Comparison of ENCODE assay signal across 13 cellular contexts in the genomic region with DNA sequence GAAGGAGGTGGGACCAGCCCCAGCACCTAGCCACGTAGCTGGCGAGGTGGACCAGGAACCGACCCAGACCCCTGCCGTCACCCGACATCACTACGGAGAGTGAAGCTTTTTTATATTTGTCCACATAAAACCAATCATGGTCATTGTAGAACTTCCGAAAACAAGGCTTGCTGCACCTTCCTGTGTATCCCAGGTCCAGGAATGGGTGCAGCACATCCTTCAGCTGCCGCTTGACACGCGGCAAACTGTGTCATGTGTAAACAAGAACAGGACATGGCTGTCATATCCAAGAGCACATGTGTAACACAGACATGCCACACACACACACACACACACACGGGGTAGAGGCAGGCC. TPM values are rescaled to one million over a fixed set of nuclear protein-coding genes. Genes with fewer than 3 reads are reported as not detected.
A peak's percentile ranks its signal among the peaks of the same experiment; 100 is the strongest.
DNase-seq lines count a peak whose midpoint lies in the region; ATAC-seq and TF ChIP-seq lines count a peak whose summit lies in the region.
"Had no signal": no experiment of that assay in that cellular context is flagged by ENCODE, and none has a peak within 500 bp of the region (broad histone marks: within the 10 kb centered on the region; RNA-seq: fewer than 3 reads in every experiment).

No MANE protein-coding gene starts in this region.

- peak overlapping the region; percentile 56 for H3K4me3 Mint-ChIP-seq in activated naive CD4-positive, alpha-beta T cell treated with anti-CD3 and anti-CD28 coated beads, Interleukin-2, amount 50 U/mL, for 24 hours
- peak overlapping the region; percentile 16 to 29 for H3K4me3 Mint-ChIP-seq in stimulated activated naive B cell treated with anti-CD40 and anti-IgM and Interleukin-4, amounts not matched to agents 10 μg/mL and 1 μg/mL and 100 μg/mL, for 72 hours
- no peak overlapping the region for H3K4me3 Mint-ChIP-seq in activated T-cell treated with anti-CD3 and anti-CD28 coated beads, Interleukin-2, amount 50 U/mL, for 72 hours

- no peak overlapping the region for H3K27ac ChIP-seq in RWPE1
- H3K27ac ChIP-seq: neutrophil, SK-N-MC, upper lobe of left lung had no signal

- H3K4me3 ChIP-seq in epithelial cell of esophagus (ENCODE audit: low read length), result no peak overlapping the region

- H3K9me3 Mint-ChIP-seq in activated naive CD4-positive, alpha-beta T cell treated with anti-CD3 and anti-CD28 coated beads, Interleukin-2, amount 50 U/mL, for 24 hours, result no peaks in the 10 kb centered on the region
- no peaks in the 10 kb centered on the region for H3K9me3 Mint-ChIP-seq in stimulated activated naive B cell treated with anti-CD40 and anti-IgM and Interleukin-4, amounts not matched to agents 10 μg/mL and 1 μg/mL and 100 μg/mL, for 72 hours
- no peaks in the 10 kb centered on the region for H3K9me3 Mint-ChIP-seq in activated T-cell treated with anti-CD3 and anti-CD28 coated beads, Interleukin-2, amount 50 U/mL, for 72 hours
- H3K9me3 Mint-ChIP-seq: activated T-helper 2 cell treated with anti-CD3 and anti-CD28 coated beads, Interferon-gamma antibody, Interleukin-2, Interleukin-4, amounts not matched to agents 10 μg/mL and 5 μg/mL and 100 μg/mL, durations not matched to agents 14 hours and 24 hours and 36 hours; central memory CD8-positive, alpha-beta T cell had no signal

- H3K4me1 Mint-ChIP-seq in activated naive CD4-positive, alpha-beta T cell treated with anti-CD3 and anti-CD28 coated beads, Interleukin-2, amount 50 U/mL, for 24 hours, result peaks cover 5% of the 10 kb centered on the region
- H3K4me1 Mint-ChIP-seq in stimulated activated naive B cell treated with anti-CD40 and anti-IgM and Interleukin-4, amounts not matched to agents 10 μg/mL and 1 μg/mL and 100 μg/mL, for 72 hours, result peaks cover 10 to 20% of the 10 kb centered on the region in 2 donors
- no peaks in the 10 kb centered on the region for H3K4me1 Mint-ChIP-seq in activated T-cell treated with anti-CD3 and anti-CD28 coated beads, Interleukin-2, amount 50 U/mL, for 72 hours (ENCODE audit: low read depth)
- H3K4me1 Mint-ChIP-seq: central memory CD8-positive, alpha-beta T cell had no signal

- CTCF ChIA-PET in RWPE1 (lab: Yijun Ruan, JAX), result interaction anchor here (0.6 to 1.4 kb wide), 8 partner anchors 10 to 112 kb away, joined by 3 to 7 read pairs (median 4); a partner anchor contains a TSS

- H3K27ac Mint-ChIP-seq in activated naive CD4-positive, alpha-beta T cell treated with anti-CD3 and anti-CD28 coated beads, Interleukin-2, amount 50 U/mL, for 24 hours, result no peak overlapping the region
- H3K27ac Mint-ChIP-seq in stimulated activated naive B cell treated with anti-CD40 and anti-IgM and Interleukin-4, amounts not matched to agents 10 μg/mL and 1 μg/mL and 100 μg/mL, for 72 hours, result no peak overlapping the region
- H3K27ac Mint-ChIP-seq in activated T-cell treated with anti-CD3 and anti-CD28 coated beads, Interleukin-2, amount 50 U/mL, for 72 hours, result no peak overlapping the region
- H3K27ac Mint-ChIP-seq: activated T-helper 2 cell treated with anti-CD3 and anti-CD28 coated beads, Interferon-gamma antibody, Interleukin-2, Interleukin-4, amounts not matched to agents 10 μg/mL and 5 μg/mL and 100 μg/mL, durations not matched to agents 14 hours and 24 hours and 36 hours had no signal

- no peak for ATAC-seq in stimulated activated naive B cell treated with anti-CD40 and anti-IgM and Interleukin-4, amounts not matched to agents 10 μg/mL and 1 μg/mL and 100 μg/mL, for 72 hours (replicated peaks)
- no peak for ATAC-seq in GM19023 (IDR thresholded peaks at IDR 0.05; ENCODE audit: unreplicated experiment)
- no peak for ATAC-seq in activated T-cell treated with anti-CD3 and anti-CD28 coated beads, Interleukin-2, amount 50 U/mL, for 72 hours (replicated peaks in 1 of 2)
- no peak for ATAC-seq in stimulated activated naive CD8-positive, alpha-beta T cell treated with anti-CD3 and anti-CD28 coated beads, Interleukin-15, Interleukin-2, amounts not matched to agents 100 U/mL and 50 U/mL, for 24 hours

- TF ChIP-seq CTCF in RWPE1 (conservative IDR thresholded peaks at IDR 0.05; ENCODE audit: low read depth), result peak; percentile 8
- no peak for TF ChIP-seq CTCF in epithelial cell of esophagus (IDR thresholded peaks at IDR 0.05; ENCODE audit: insufficient read depth, low read depth, low read length, missing control alignments)

- H3K27me3 Mint-ChIP-seq in activated naive CD4-positive, alpha-beta T cell treated with anti-CD3 and anti-CD28 coated beads, Interleukin-2, amount 50 U/mL, for 24 hours, result peaks cover 15% of the 10 kb centered on the region
- H3K27me3 Mint-ChIP-seq in stimulated activated naive B cell treated with anti-CD40 and anti-IgM and Interleukin-4, amounts not matched to agents 10 μg/mL and 1 μg/mL and 100 μg/mL, for 72 hours, result peaks cover 15 to 17% of the 10 kb centered on the region in 2 donors
- H3K27me3 Mint-ChIP-seq in activated T-cell treated with anti-CD3 and anti-CD28 coated beads, Interleukin-2, amount 50 U/mL, for 72 hours (ENCODE audit: low read depth), result peaks cover 22% of the 10 kb centered on the region

- H3K36me3 Mint-ChIP-seq in activated naive CD4-positive, alpha-beta T cell treated with anti-CD3 and anti-CD28 coated beads, Interleukin-2, amount 50 U/mL, for 24 hours, result no peaks in the 10 kb centered on the region
- H3K36me3 Mint-ChIP-seq in stimulated activated naive B cell treated with anti-CD40 and anti-IgM and Interleukin-4, amounts not matched to agents 10 μg/mL and 1 μg/mL and 100 μg/mL, for 72 hours, result peaks cover 14% of the 10 kb centered on the region in 2 donors
- peaks cover 0 to 5% of the 10 kb centered on the region in 2 donors for H3K36me3 Mint-ChIP-seq in activated T-cell treated with anti-CD3 and anti-CD28 coated beads, Interleukin-2, amount 50 U/mL, for 72 hours (ENCODE audit: insufficient read depth in 2 of 2)

- POLR2A ChIA-PET in RWPE1 (lab: Yijun Ruan, JAX; ENCODE audit: low non-redundant PET), result no interaction called here

- DNase-seq in activated naive CD4-positive, alpha-beta T cell treated with Interleukin-2 at 50 U/mL for 16 hours, result no peak
- DNase-seq in RWPE1 (ENCODE audit: low spot score) (no peak), epithelial cell of esophagus (ENCODE audit: low read depth) (peak; percentile 20)
- no peak for DNase-seq in stimulated activated naive B cell treated with anti-CD40 and anti-IgM and Interleukin-4, amounts not matched to agents 10 μg/mL and 1 μg/mL and 100 μg/mL, for 72 hours
- DNase-seq in activated T-cell treated with anti-CD3 and anti-CD28 coated beads, Interleukin-2, amount 50 U/mL, for 72 hours, result no peak
- DNase-seq in stimulated activated naive CD8-positive, alpha-beta T cell treated with anti-CD3 and anti-CD28 coated beads, Interleukin-15, Interleukin-2, amounts not matched to agents 100 U/mL and 50 U/mL, for 24 hours, result no peak

RNA-seq across cellular contexts. Expression of a gene that starts 1.4 kb away (rescaled TPM):
- total RNA-seq in activated T-cell treated with anti-CD3 and anti-CD28 coated beads, Interleukin-2, amount 50 U/mL, for 72 hours, result not detected
- total RNA-seq: upper lobe of left lung had no signal

RNA-seq across cellular contexts. Expression of a gene that starts 5.2 kb away (rescaled TPM):
- total RNA-seq in activated T-cell treated with anti-CD3 and anti-CD28 coated beads, Interleukin-2, amount 50 U/mL, for 72 hours, result 1 to 10 TPM in 1 of 2 donors, not detected in 1; 1.1 TPM
- total RNA-seq: activated T-helper 2 cell treated with anti-CD3 and anti-CD28 coated beads, Interferon-gamma antibody, Interleukin-2, Interleukin-4, amounts not matched to agents 10 μg/mL and 5 μg/mL and 100 μg/mL, durations not matched to agents 14 hours and 24 hours and 36 hours had no signal

RNA-seq across cellular contexts. Expression of a gene that starts 9.0 kb away (rescaled TPM):
- not detected for total RNA-seq in activated T-cell treated with anti-CD3 and anti-CD28 coated beads, Interleukin-2, amount 50 U/mL, for 72 hours

RNA-seq across cellular contexts. Expression of a gene that starts 15.9 kb away (rescaled TPM):
- not detected for total RNA-seq in activated T-cell treated with anti-CD3 and anti-CD28 coated beads, Interleukin-2, amount 50 U/mL, for 72 hours
- total RNA-seq: activated T-helper 2 cell treated with anti-CD3 and anti-CD28 coated beads, Interferon-gamma antibody, Interleukin-2, Interleukin-4, amounts not matched to agents 10 μg/mL and 5 μg/mL and 100 μg/mL, durations not matched to agents 14 hours and 24 hours and 36 hours had no signal

RNA-seq across cellular contexts. Expression of a gene that starts 29.2 kb away (rescaled TPM):
- not detected for total RNA-seq in activated T-cell treated with anti-CD3 and anti-CD28 coated beads, Interleukin-2, amount 50 U/mL, for 72 hours
- total RNA-seq: activated T-helper 2 cell treated with anti-CD3 and anti-CD28 coated beads, Interferon-gamma antibody, Interleukin-2, Interleukin-4, amounts not matched to agents 10 μg/mL and 5 μg/mL and 100 μg/mL, durations not matched to agents 14 hours and 24 hours and 36 hours had no signal

Comparison
In these comparisons a context has a peak if more than half of its experiments do, and no peak if none do; other contexts are left out.
1. H3K4me3 Mint-ChIP-seq: peak in activated naive CD4-positive, alpha-beta T cell treated with anti-CD3 and anti-CD28 coated beads, Interleukin-2, amount 50 U/mL, for 24 hours (single experiment) and stimulated activated naive B cell treated with anti-CD40 and anti-IgM and Interleukin-4, amounts not matched to agents 10 μg/mL and 1 μg/mL and 100 μg/mL, for 72 hours (2 of 2); none in activated T-cell treated with anti-CD3 and anti-CD28 coated beads, Interleukin-2, amount 50 U/mL, for 72 hours (0 of 2).